ENCODE assay signal across 8 cellular contexts in genomic region chr19:48588670-48589399, GRCh38. TPM values are rescaled to one million over a fixed set of nuclear protein-coding genes. Genes with fewer than 3 reads are reported as not detected.
DNase-seq lines count a peak whose midpoint lies in the region; ATAC-seq lines count a peak whose summit lies in the region.

No MANE protein-coding gene starts in this region.

- in situ Hi-C loops in ACHN (cut with HindIII; ENCODE audit: low pct_ligation_motif_present, low pct_unique_long_range_greater_than_20kb, low sequenced_read_pairs): no loop called here
- in situ Hi-C loops in GM23248 (cut with MboI): no loop called here

- no peaks in the 10 kb centered on the region for H3K36me3 ChIP-seq in GM23248 (ENCODE audit: low read depth)

- DNase-seq in ACHN (peak; percentile 84), GM23248 (peak; percentile 94), NCI-H2227 (lab: John Stamatoyannopoulos, UW; ENCODE audit: unreplicated experiment) (peak; percentile 87), islet precursor cell (peak; percentile 97)
- DNase-seq in activated CD4-positive, CD25-positive, alpha-beta regulatory T cell treated with anti-CD3 and anti-CD28 coated beads, Interleukin-2, amount 50 U/mL, for 16 hours (ENCODE audit: low read depth, low spot score): peak; percentile 69
- peak; percentile 75 for DNase-seq in central memory CD4-positive, alpha-beta T cell
- peak; percentile 75 to 85 (median 85) for DNase-seq in stimulated activated CD4-positive, alpha-beta T cell treated with anti-CD3 and anti-CD28 coated beads, Interleukin-12 subunit alpha, Interleukin-12 subunit beta, amount 100 ng/mL, for 48 hours (ENCODE audit: low read depth in 2 of 3, low spot score in 1 of 3)

- no peaks in the 10 kb centered on the region for H3K79me2 ChIP-seq in GM23248 (ENCODE audit: insufficient read depth)

- no peaks in the 10 kb centered on the region for H3K9me3 ChIP-seq in GM23248 (ENCODE audit: low read depth)

- no peaks in the 10 kb centered on the region for H3K9me2 ChIP-seq in GM23248 (ENCODE audit: insufficient read depth)

- no peaks in the 10 kb centered on the region for H4K20me1 ChIP-seq in GM23248 (ENCODE audit: insufficient read depth)

- H3K4me1 ChIP-seq in GM23248 (ENCODE audit: insufficient read depth): peaks cover 11% of the 10 kb centered on the region

- no peaks in the 10 kb centered on the region for H3K27me3 ChIP-seq in GM23248 (replicated peaks; ENCODE audit: insufficient read depth)

- H3F3A ChIP-seq in GM23248 (ENCODE audit: insufficient read depth): peaks cover 9% of the 10 kb centered on the region

- 5 to 7% methylated on average over 28 to 36 of the region's 36 CpGs for WGBS in GM23248 (ENCODE audit: low coverage in 1 of 2, low lambda C conversion rate in 2 of 2, missing lambda C conversion rate in 2 of 2), 2 experiments

- peak overlapping the region; percentile 46 for H3K27ac ChIP-seq in GM23248

- H2AFZ ChIP-seq in GM23248: peak overlapping the region; percentile 68

- peak overlapping the region; percentile 60 for H3K4me3 ChIP-seq in GM23248

- peak overlapping the region; percentile 51 for H3K9ac ChIP-seq in GM23248

- ATAC-seq in GM18520 (IDR thresholded peaks at IDR 0.05; ENCODE audit: unreplicated experiment): no peak

- H3K4me2 ChIP-seq in GM23248 (ENCODE audit: unreplicated experiment): peak overlapping the region; percentile 57

RNA-seq across cellular contexts. Expression of gene SPACA4, which starts 17.7 kb away (rescaled TPM):
- total RNA-seq in GM23248 (2014; rRNA removed; shearing (Covaris generic)): not detected in 2 replicates
- polyA plus RNA-seq in GM23248 (2016; fragmentation: Nextera tagmentation; extraction: Ambion mirVana): not detected in 2 replicates

RNA-seq across cellular contexts. Expression of gene FAM83E, which starts 26.0 kb away (rescaled TPM):
- total RNA-seq in GM23248 (2014; rRNA removed; shearing (Covaris generic)): not detected in 2 replicates
- polyA plus RNA-seq in GM23248 (2016; fragmentation: Nextera tagmentation; extraction: Ambion mirVana): not detected in 2 replicates

RNA-seq across cellular contexts. Expression of gene RPL18, which starts 30.1 kb away (rescaled TPM):
- total RNA-seq in GM23248 (2014; rRNA removed; shearing (Covaris generic)): 1,266 and 1,345 TPM in 2 replicates
- polyA plus RNA-seq in GM23248 (2016; fragmentation: Nextera tagmentation; extraction: Ambion mirVana): 659 and 663 TPM in 2 replicates

RNA-seq across cellular contexts. Expression of gene SPHK2, which starts 30.5 kb away (rescaled TPM):
- total RNA-seq in GM23248 (2014; rRNA removed; shearing (Covaris generic)): 5.2 and 7.2 TPM in 2 replicates
- polyA plus RNA-seq in GM23248 (2016; fragmentation: Nextera tagmentation; extraction: Ambion mirVana): 9.9 and 11.4 TPM in 2 replicates

RNA-seq across cellular contexts. Expression of gene SULT2B1, which starts 36.9 kb away (rescaled TPM):
- not detected in 2 replicates for total RNA-seq in GM23248 (2014; rRNA removed; shearing (Covaris generic))
- not detected in 2 replicates for polyA plus RNA-seq in GM23248 (2016; fragmentation: Nextera tagmentation; extraction: Ambion mirVana)
